23 cellular contexts compared by ENCODE assay signal in the genomic region with DNA sequence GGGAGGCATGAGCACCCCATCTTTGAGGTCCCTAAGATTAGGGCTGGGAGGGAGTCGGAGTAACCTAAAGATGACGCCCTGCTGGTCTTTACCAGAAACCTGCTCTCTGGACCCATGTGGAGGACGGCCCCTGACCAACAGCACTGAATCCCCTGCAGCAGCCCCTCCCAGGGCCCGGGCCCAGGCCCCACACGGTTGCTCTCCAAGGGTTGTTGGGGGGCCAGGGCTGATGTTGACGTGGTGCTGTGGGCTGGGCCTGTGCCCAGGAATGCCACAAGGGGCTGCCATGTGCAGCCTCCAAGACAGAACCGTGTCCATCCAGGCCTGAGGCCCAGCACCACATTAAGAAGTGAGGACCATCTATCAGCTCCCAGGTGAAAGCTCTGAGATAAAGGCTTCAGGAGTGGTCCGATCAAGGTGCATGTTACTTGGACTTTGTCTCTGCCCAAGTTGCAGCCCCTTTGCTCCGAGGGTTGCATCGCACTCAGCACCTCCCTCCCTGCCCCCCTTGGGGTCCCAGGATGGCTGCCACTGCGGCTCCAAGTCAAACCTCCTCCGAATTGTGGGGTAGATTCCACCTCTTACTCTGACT. TPM values are rescaled to one million over a fixed set of nuclear protein-coding genes. Genes with fewer than 3 reads are reported as not detected.
"Had no signal": no experiment of that assay in that cellular context is flagged by ENCODE, and none has a peak within 500 bp of the region (broad histone marks: within the 10 kb centered on the region; RNA-seq: fewer than 3 reads in every experiment).

No MANE protein-coding gene starts in this region.

- H3K9ac ChIP-seq: KMS-11, SK-N-SH had no signal

- H3K4me2 ChIP-seq: KMS-11, SK-N-SH had no signal

- DNase-seq: IMR-90, Kasumi-1, MM.1S, NCI-H1092 treated with DMSO at 0.1 percent for 48 hours, NCI-H1436, NCI-H187, NCI-H2029, NCI-H2081 treated with DMSO at 0.1 percent for 48 hours, NCI-H2171, NCI-H226, NCI-H446, NCI-H510A, NCI-H524 treated with DMSO at 0.1 percent for 48 hours, NCI-H69, NCI-H774, RPMI8226, SHP77, SK-N-SH had no signal

- H3K9me3 ChIP-seq: SK-N-SH had no signal

- FAIRE-seq: RCC 7860 had no signal

- H3K27ac ChIP-seq: KMS-11 had no signal

RNA-seq across cellular contexts. Expression of a gene that starts 29.6 kb away (rescaled TPM):
- total RNA-seq: HT-29, IMR-90, M059J, SK-MEL-5 had no signal

RNA-seq across cellular contexts. Expression of a gene that starts 37.8 kb away (rescaled TPM):
- total RNA-seq: HT-29, IMR-90, M059J, SK-MEL-5 had no signal
- polyA plus RNA-seq: IMR-90 had no signal
